In the genomic region with DNA sequence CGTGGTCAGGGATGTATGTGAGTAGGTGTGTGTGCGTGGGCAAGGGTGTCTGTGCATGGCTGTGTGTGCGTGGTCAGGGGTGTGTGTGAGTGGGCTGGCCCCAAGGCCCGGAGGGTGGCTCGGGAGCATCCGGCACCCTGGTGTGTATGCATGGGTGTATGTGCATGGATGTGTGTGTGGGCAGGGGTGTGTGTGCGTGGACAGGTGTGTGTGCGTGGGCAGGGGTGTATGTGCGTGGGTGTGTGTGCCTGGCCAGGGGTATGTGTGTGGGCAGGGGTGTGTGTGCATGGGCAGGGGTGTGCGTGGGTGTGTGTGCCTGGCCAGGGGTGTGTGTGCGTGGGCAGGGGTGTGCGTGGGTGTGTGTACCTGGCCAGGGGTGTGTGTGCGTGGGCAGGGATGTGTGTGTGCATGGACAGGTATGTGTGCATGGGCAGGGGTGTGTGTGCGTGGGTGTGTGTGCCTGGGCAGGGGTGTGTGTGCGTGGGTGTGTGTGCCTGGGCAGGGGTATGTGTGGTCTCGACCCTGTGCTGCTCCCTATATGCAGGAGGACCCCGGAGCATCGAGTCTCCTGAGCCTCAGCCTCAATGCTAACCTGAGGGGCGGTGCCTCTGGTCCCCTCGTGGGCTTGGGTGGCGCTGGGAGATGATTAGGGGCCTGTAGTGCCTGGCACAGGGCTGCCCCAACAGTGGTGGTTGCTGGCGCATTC, we compare ENCODE assay signal across 2 cellular contexts.
TF ChIP-seq lines count a peak whose summit lies in the region.

No MANE protein-coding gene starts in this region.

TF ChIP-seq in IMR-90, 13 proteins besides CTCF, POLR2A, EP300 and RAD21:
- no peak for TF ChIP-seq SMC3 (IDR thresholded peaks at IDR 0.05; ENCODE audit: low read depth, low read length)
- TF ChIP-seq FOS (IDR thresholded peaks at IDR 0.05; ENCODE audit: low read depth, low read length), result no peak
- no peak for TF ChIP-seq NFE2L2 (IDR thresholded peaks at IDR 0.05; ENCODE audit: low read depth, low read length)
- no peak for TF ChIP-seq RCOR1 (IDR thresholded peaks at IDR 0.05; ENCODE audit: insufficient replicate concordance, low read length)
- TF ChIP-seq, protein P1, sequence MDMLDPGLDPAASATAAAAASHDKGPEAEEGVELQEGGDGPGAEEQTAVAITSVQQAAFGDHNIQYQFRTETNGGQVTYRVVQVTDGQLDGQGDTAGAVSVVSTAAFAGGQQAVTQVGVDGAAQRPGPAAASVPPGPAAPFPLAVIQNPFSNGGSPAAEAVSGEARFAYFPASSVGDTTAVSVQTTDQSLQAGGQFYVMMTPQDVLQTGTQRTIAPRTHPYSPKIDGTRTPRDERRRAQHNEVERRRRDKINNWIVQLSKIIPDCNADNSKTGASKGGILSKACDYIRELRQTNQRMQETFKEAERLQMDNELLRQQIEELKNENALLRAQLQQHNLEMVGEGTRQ (IDR thresholded peaks at IDR 0.05; ENCODE audit: low read depth, low read length), result no peak
- TF ChIP-seq MAFK (IDR thresholded peaks at IDR 0.05; ENCODE audit: low read depth, low read length), result no peak
- no peak for TF ChIP-seq CHD1 (IDR thresholded peaks at IDR 0.05; ENCODE audit: low read depth, low read length)
- no peak for TF ChIP-seq BHLHE40 (IDR thresholded peaks at IDR 0.05; ENCODE audit: low read depth, low read length)
- TF ChIP-seq MXI1 (IDR thresholded peaks at IDR 0.05; ENCODE audit: borderline replicate concordance, low read depth, low read length), result no peak
- no peak for TF ChIP-seq RFX5 (IDR thresholded peaks at IDR 0.05; ENCODE audit: low read depth, low read length)
- TF ChIP-seq, protein P2, sequence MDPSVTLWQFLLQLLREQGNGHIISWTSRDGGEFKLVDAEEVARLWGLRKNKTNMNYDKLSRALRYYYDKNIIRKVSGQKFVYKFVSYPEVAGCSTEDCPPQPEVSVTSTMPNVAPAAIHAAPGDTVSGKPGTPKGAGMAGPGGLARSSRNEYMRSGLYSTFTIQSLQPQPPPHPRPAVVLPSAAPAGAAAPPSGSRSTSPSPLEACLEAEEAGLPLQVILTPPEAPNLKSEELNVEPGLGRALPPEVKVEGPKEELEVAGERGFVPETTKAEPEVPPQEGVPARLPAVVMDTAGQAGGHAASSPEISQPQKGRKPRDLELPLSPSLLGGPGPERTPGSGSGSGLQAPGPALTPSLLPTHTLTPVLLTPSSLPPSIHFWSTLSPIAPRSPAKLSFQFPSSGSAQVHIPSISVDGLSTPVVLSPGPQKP (IDR thresholded peaks at IDR 0.05; ENCODE audit: borderline replicate concordance, low read depth, low read length), result no peak
- no peak for TF ChIP-seq CEBPB (IDR thresholded peaks at IDR 0.05; ENCODE audit: low read depth, low read length)
- TF ChIP-seq MAZ (IDR thresholded peaks at IDR 0.05; ENCODE audit: borderline replicate concordance, low read depth, low read length), result no peak

TF ChIP-seq in HepG2, 621 proteins besides CTCF, POLR2A, EP300 and RAD21 (continues in another document):
- TF ChIP-seq, protein P3, sequence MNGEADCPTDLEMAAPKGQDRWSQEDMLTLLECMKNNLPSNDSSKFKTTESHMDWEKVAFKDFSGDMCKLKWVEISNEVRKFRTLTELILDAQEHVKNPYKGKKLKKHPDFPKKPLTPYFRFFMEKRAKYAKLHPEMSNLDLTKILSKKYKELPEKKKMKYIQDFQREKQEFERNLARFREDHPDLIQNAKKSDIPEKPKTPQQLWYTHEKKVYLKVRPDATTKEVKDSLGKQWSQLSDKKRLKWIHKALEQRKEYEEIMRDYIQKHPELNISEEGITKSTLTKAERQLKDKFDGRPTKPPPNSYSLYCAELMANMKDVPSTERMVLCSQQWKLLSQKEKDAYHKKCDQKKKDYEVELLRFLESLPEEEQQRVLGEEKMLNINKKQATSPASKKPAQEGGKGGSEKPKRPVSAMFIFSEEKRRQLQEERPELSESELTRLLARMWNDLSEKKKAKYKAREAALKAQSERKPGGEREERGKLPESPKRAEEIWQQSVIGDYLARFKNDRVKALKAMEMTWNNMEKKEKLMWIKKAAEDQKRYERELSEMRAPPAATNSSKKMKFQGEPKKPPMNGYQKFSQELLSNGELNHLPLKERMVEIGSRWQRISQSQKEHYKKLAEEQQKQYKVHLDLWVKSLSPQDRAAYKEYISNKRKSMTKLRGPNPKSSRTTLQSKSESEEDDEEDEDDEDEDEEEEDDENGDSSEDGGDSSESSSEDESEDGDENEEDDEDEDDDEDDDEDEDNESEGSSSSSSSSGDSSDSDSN (CRISPR knock-in tag; IDR thresholded peaks at IDR 0.05), result no peak
- TF ChIP-seq, protein P4, sequence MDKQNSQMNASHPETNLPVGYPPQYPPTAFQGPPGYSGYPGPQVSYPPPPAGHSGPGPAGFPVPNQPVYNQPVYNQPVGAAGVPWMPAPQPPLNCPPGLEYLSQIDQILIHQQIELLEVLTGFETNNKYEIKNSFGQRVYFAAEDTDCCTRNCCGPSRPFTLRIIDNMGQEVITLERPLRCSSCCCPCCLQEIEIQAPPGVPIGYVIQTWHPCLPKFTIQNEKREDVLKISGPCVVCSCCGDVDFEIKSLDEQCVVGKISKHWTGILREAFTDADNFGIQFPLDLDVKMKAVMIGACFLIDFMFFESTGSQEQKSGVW (CRISPR knock-in tag; IDR thresholded peaks at IDR 0.05; ENCODE audit: borderline replicate concordance), result no peak
- TF ChIP-seq HOXA3 (CRISPR knock-in tag; IDR thresholded peaks at IDR 0.05) (no peak), NFIC (IDR thresholded peaks at IDR 0.05; ENCODE audit: low read length) (no peak), POLR2AphosphoS2 (IDR thresholded peaks at IDR 0.05; ENCODE audit: low read depth, low read length) (no peak), MAZ (IDR thresholded peaks at IDR 0.05; ENCODE audit: borderline replicate concordance, low read depth, low read length) (no peak), MAZ (CRISPR knock-in tag; IDR thresholded peaks at IDR 0.05; ENCODE audit: low read depth) (no peak), ZNF776 (CRISPR knock-in tag; IDR thresholded peaks at IDR 0.05) (0 out of 2 replicates have a peak, but pooled peaks have one; percentile 59), ZNF446 (CRISPR knock-in tag; IDR thresholded peaks at IDR 0.05) (no peak), NKX3-1 (CRISPR knock-in tag; IDR thresholded peaks at IDR 0.05) (no peak), RCOR2 (CRISPR knock-in tag; IDR thresholded peaks at IDR 0.05) (no peak), NAIF1 (CRISPR knock-in tag; IDR thresholded peaks at IDR 0.05; ENCODE audit: borderline replicate concordance) (no peak), ZNF839 (CRISPR knock-in tag; IDR thresholded peaks at IDR 0.05; ENCODE audit: borderline replicate concordance) (no peak), HOXD1 (CRISPR knock-in tag; IDR thresholded peaks at IDR 0.05) (no peak), HNRNPL (IDR thresholded peaks at IDR 0.05; ENCODE audit: low read depth, low read length) (peak; percentile 59), GABPB1 (CRISPR knock-in tag; IDR thresholded peaks at IDR 0.05) (no peak), STAT5B (CRISPR knock-in tag; IDR thresholded peaks at IDR 0.05) (no peak), MAF1 (CRISPR knock-in tag; IDR thresholded peaks at IDR 0.05; ENCODE audit: borderline replicate concordance) (no peak), ZNF335 (CRISPR knock-in tag; IDR thresholded peaks at IDR 0.05) (no peak), ATF1 (CRISPR knock-in tag; IDR thresholded peaks at IDR 0.05) (no peak), ZNF33A (CRISPR knock-in tag; IDR thresholded peaks at IDR 0.05; ENCODE audit: borderline replicate concordance) (no peak), FOXM1 (CRISPR knock-in tag; IDR thresholded peaks at IDR 0.05) (no peak), RELA (CRISPR knock-in tag; IDR thresholded peaks at IDR 0.05) (no peak), PCBP2 (optimal IDR thresholded peaks at IDR 0.05; ENCODE audit: low read depth, low read length, poor library complexity, severe bottlenecking) (no peak), ESRRA (CRISPR knock-in tag; IDR thresholded peaks at IDR 0.05; ENCODE audit: low read depth) (no peak), MEF2D (CRISPR knock-in tag; IDR thresholded peaks at IDR 0.05) (no peak), BRCA1 (CRISPR knock-in tag; IDR thresholded peaks at IDR 0.05) (no peak), NFKBIZ (CRISPR knock-in tag; IDR thresholded peaks at IDR 0.05) (no peak)
- TF ChIP-seq, protein P5, sequence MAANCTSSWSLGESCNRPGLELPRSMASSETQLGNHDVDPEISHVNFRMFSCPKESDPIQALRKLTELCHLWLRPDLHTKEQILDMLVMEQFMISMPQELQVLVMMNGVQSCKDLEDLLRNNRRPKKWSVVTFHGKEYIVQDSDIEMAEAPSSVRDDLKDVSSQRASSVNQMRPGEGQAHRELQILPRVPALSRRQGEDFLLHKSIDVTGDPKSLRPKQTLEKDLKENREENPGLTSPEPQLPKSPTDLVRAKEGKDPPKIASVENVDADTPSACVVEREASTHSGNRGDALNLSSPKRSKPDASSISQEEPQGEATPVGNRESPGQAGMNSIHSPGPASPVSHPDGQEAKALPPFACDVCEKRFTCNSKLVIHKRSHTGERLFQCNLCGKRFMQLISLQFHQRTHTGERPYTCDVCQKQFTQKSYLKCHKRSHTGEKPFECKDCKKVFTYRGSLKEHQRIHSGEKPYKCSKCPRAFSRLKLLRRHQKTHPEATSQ (CRISPR knock-in tag; IDR thresholded peaks at IDR 0.05; ENCODE audit: borderline replicate concordance), result no peak
- TF ChIP-seq, protein P6, sequence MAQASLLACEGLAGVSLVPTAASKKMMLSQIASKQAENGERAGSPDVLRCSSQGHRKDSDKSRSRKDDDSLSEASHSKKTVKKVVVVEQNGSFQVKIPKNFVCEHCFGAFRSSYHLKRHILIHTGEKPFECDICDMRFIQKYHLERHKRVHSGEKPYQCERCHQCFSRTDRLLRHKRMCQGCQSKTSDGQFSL (CRISPR knock-in tag; IDR thresholded peaks at IDR 0.05), result no peak
- TF ChIP-seq, protein P7, sequence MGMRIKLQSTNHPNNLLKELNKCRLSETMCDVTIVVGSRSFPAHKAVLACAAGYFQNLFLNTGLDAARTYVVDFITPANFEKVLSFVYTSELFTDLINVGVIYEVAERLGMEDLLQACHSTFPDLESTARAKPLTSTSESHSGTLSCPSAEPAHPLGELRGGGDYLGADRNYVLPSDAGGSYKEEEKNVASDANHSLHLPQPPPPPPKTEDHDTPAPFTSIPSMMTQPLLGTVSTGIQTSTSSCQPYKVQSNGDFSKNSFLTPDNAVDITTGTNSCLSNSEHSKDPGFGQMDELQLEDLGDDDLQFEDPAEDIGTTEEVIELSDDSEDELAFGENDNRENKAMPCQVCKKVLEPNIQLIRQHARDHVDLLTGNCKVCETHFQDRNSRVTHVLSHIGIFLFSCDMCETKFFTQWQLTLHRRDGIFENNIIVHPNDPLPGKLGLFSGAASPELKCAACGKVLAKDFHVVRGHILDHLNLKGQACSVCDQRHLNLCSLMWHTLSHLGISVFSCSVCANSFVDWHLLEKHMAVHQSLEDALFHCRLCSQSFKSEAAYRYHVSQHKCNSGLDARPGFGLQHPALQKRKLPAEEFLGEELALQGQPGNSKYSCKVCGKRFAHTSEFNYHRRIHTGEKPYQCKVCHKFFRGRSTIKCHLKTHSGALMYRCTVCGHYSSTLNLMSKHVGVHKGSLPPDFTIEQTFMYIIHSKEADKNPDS (CRISPR knock-in tag; IDR thresholded peaks at IDR 0.05), result 0 out of 2 replicates have a peak, but pooled peaks have one; percentile 7
- TF ChIP-seq, protein P8, sequence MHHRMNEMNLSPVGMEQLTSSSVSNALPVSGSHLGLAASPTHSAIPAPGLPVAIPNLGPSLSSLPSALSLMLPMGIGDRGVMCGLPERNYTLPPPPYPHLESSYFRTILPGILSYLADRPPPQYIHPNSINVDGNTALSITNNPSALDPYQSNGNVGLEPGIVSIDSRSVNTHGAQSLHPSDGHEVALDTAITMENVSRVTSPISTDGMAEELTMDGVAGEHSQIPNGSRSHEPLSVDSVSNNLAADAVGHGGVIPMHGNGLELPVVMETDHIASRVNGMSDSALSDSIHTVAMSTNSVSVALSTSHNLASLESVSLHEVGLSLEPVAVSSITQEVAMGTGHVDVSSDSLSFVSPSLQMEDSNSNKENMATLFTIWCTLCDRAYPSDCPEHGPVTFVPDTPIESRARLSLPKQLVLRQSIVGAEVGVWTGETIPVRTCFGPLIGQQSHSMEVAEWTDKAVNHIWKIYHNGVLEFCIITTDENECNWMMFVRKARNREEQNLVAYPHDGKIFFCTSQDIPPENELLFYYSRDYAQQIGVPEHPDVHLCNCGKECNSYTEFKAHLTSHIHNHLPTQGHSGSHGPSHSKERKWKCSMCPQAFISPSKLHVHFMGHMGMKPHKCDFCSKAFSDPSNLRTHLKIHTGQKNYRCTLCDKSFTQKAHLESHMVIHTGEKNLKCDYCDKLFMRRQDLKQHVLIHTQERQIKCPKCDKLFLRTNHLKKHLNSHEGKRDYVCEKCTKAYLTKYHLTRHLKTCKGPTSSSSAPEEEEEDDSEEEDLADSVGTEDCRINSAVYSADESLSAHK (CRISPR knock-in tag; IDR thresholded peaks at IDR 0.05; ENCODE audit: borderline replicate concordance), result no peak
- TF ChIP-seq, protein P9, sequence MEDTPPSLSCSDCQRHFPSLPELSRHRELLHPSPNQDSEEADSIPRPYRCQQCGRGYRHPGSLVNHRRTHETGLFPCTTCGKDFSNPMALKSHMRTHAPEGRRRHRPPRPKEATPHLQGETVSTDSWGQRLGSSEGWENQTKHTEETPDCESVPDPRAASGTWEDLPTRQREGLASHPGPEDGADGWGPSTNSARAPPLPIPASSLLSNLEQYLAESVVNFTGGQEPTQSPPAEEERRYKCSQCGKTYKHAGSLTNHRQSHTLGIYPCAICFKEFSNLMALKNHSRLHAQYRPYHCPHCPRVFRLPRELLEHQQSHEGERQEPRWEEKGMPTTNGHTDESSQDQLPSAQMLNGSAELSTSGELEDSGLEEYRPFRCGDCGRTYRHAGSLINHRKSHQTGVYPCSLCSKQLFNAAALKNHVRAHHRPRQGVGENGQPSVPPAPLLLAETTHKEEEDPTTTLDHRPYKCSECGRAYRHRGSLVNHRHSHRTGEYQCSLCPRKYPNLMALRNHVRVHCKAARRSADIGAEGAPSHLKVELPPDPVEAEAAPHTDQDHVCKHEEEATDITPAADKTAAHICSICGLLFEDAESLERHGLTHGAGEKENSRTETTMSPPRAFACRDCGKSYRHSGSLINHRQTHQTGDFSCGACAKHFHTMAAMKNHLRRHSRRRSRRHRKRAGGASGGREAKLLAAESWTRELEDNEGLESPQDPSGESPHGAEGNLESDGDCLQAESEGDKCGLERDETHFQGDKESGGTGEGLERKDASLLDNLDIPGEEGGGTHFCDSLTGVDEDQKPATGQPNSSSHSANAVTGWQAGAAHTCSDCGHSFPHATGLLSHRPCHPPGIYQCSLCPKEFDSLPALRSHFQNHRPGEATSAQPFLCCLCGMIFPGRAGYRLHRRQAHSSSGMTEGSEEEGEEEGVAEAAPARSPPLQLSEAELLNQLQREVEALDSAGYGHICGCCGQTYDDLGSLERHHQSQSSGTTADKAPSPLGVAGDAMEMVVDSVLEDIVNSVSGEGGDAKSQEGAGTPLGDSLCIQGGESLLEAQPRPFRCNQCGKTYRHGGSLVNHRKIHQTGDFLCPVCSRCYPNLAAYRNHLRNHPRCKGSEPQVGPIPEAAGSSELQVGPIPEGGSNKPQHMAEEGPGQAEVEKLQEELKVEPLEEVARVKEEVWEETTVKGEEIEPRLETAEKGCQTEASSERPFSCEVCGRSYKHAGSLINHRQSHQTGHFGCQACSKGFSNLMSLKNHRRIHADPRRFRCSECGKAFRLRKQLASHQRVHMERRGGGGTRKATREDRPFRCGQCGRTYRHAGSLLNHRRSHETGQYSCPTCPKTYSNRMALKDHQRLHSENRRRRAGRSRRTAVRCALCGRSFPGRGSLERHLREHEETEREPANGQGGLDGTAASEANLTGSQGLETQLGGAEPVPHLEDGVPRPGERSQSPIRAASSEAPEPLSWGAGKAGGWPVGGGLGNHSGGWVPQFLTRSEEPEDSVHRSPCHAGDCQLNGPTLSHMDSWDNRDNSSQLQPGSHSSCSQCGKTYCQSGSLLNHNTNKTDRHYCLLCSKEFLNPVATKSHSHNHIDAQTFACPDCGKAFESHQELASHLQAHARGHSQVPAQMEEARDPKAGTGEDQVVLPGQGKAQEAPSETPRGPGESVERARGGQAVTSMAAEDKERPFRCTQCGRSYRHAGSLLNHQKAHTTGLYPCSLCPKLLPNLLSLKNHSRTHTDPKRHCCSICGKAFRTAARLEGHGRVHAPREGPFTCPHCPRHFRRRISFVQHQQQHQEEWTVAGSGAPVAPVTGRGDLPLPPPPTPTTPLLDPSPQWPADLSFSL (CRISPR knock-in tag; IDR thresholded peaks at IDR 0.05), result peak; percentile 68; the same call in 1 of the 2 replicates
